1 cellular context compared by ENCODE assay signal in genomic region chr14:68630081-68630571, GRCh38.
TF ChIP-seq lines count a peak whose summit lies in the region.

No MANE protein-coding gene starts in this region.

TF ChIP-seq in H1, 55 proteins besides CTCF, POLR2A, EP300 and RAD21:
- TF ChIP-seq BRCA1 (IDR thresholded peaks at IDR 0.05; ENCODE audit: low read depth, low read length) (no peak), TEAD4 (IDR thresholded peaks at IDR 0.05; ENCODE audit: low read depth, low read length) (0 out of 2 replicates have a peak, but pooled peaks have one; percentile 15), FOSL1 (IDR thresholded peaks at IDR 0.05; ENCODE audit: insufficient read depth, low read depth, low read length) (no peak), RNF2 (IDR thresholded peaks at IDR 0.05; ENCODE audit: borderline replicate concordance, low read depth, low read length, missing control alignments, poor library complexity, severe bottlenecking) (no peak)
